1 cellular context compared by ENCODE assay signal in genomic region chr17:8823279-8823678, GRCh38.
A peak's percentile ranks its signal among the peaks of the same experiment; 100 is the strongest.
TF ChIP-seq lines count a peak whose summit lies in the region.

No MANE protein-coding gene starts in this region.

TF ChIP-seq in GM12878, 131 proteins besides CTCF, POLR2A, EP300 and RAD21:
- TF ChIP-seq POLR2AphosphoS5 (IDR thresholded peaks at IDR 0.05; ENCODE audit: low read length) (0 out of 2 replicates have a peak, but pooled peaks have one; percentile 21), HDGF (IDR thresholded peaks at IDR 0.05) (no peak)
